Comparison of ENCODE assay signal across 8 cellular contexts in genomic region chr10:49534670-49535381, GRCh38. TPM values are rescaled to one million over a fixed set of nuclear protein-coding genes. Genes with fewer than 3 reads are reported as not detected.
DNase-seq lines count a peak whose midpoint lies in the region; ATAC-seq and TF ChIP-seq lines count a peak whose summit lies in the region.

No MANE protein-coding gene starts in this region.

- no peak overlapping the region for H3K27ac ChIP-seq in hepatocyte

- H3K79me2 ChIP-seq in hepatocyte, result peaks cover 67% of the 10 kb centered on the region

- DNase-seq in GM06990 (ENCODE audit: extremely low read depth, insufficient read length) (peak; percentile 78), GM20000 (ENCODE audit: low spot score) (peak; percentile 74), cardiac fibroblast (ENCODE audit: low read depth in 2 of 2) (peak; percentile 64 to 87), NCI-H345 (lab: John Stamatoyannopoulos, UW) (no peak), middle frontal gyrus (ENCODE audit: extremely low spot score, low spot score) (no peak), hepatocyte (ENCODE audit: low spot score) (no peak)
- no peak for DNase-seq in activated naive CD4-positive, alpha-beta T cell (lab: John Stamatoyannopoulos, UW)

- H4K20me1 ChIP-seq in hepatocyte (ENCODE audit: insufficient read depth, poor library complexity, severe bottlenecking), result peaks cover 12% of the 10 kb centered on the region

- H3K36me3 ChIP-seq in GM06990 (ENCODE audit: control insufficient read depth, insufficient read depth, low read length) (peaks cover 13% of the 10 kb centered on the region), hepatocyte (replicated peaks; ENCODE audit: insufficient read depth, low read depth) (no peaks in the 10 kb centered on the region)

- H3K4me2 ChIP-seq in hepatocyte, result no peak overlapping the region

- no peak overlapping the region for H2AFZ ChIP-seq in hepatocyte

- peak overlapping the region; percentile 26 for H3K4me3 ChIP-seq in GM06990 (replicated peaks; ENCODE audit: low read depth, low read length)
- peak overlapping the region in 1 of 2 donors; percentile 33 for H3K4me3 ChIP-seq in cardiac fibroblast (replicated peaks in 1 of 2; ENCODE audit: low read depth in 2 of 2, low read length in 2 of 2)
- H3K4me3 ChIP-seq in hepatocyte, result no peak overlapping the region

- H3K27me3 ChIP-seq in GM06990 (replicated peaks; ENCODE audit: control insufficient read depth, insufficient read depth, low read length), result no peaks in the 10 kb centered on the region
- H3K27me3 ChIP-seq in hepatocyte, result no peaks in the 10 kb centered on the region

- H3K4me1 ChIP-seq in hepatocyte (ENCODE audit: insufficient read depth), result peaks cover 13% of the 10 kb centered on the region

- no peaks in the 10 kb centered on the region for H3K9me2 ChIP-seq in hepatocyte (replicated peaks; ENCODE audit: insufficient read depth)

- ATAC-seq in HG03520 (IDR thresholded peaks at IDR 0.05; ENCODE audit: unreplicated experiment), result peak; percentile 60

- no peaks in the 10 kb centered on the region for H3K9me3 ChIP-seq in hepatocyte (ENCODE audit: low read depth)

- WGBS in hepatocyte (ENCODE audit: low lambda C conversion rate, missing lambda C conversion rate), result 84% methylated on average over 9 of the region's 9 CpGs

- TF ChIP-seq CTCF in GM06990 (IDR thresholded peaks at IDR 0.05; ENCODE audit: insufficient read depth, low read length, poor library complexity, severe bottlenecking) (peak; percentile 2), GM20000 (IDR thresholded peaks at IDR 0.05; ENCODE audit: extremely low read depth, missing control alignments) (no peak), cardiac fibroblast (IDR thresholded peaks at IDR 0.05; ENCODE audit: low read depth, low read length) (no peak), hepatocyte (IDR thresholded peaks at IDR 0.05; ENCODE audit: poor library complexity) (no peak)

RNA-seq across cellular contexts. Expression of gene ERCC6, which starts 4.1 kb away (rescaled TPM):
- total RNA-seq in hepatocyte, result 15.6 and 16.5 TPM in 2 replicates
- 6.9 and 7.3 TPM in 2 replicates for polyA plus RNA-seq in hepatocyte

Comparison
In these comparisons a context has a peak if more than half of its experiments do, and no peak if none do; other contexts are left out.
1. DNase-seq: peak in GM06990 (single experiment), GM20000 (single experiment) and cardiac fibroblast (2 of 2); none in NCI-H345 (single experiment), middle frontal gyrus (single experiment), hepatocyte (single experiment) and activated naive CD4-positive, alpha-beta T cell (0 of 4).